8 cellular contexts compared by ENCODE assay signal in the genomic region with DNA sequence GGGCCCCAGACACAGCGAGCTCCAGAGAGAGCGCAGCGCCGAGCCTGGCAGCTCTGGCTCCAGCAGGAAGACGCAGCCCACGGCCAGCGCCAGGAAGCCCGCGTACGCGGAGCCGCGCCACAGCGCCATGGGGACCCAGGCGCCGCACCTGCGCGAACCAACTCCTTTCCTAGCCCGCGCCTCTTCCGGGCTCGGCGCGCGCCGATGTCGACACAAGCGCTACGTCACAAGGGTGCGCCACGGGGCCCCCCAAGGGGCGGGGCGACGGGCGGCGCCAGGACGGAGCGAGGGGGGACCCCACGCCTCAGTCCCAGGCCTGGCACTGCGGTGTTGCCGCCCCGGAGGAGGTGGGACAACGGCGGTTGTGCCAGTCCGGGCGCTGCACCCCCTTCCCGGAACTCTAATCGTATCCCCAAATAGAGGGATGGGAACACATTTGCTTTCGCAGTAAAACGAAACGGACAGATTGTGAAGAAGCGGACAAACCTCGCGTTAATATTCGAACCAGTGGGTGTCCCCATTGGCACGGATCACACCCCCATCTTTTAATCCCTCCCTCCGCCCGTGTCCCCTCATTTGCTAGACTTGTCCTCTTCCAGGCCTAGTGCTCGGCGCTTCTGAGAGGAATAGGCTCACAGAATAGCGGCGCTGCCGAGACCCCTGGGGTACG. TPM values are rescaled to one million over a fixed set of nuclear protein-coding genes. Genes with fewer than 3 reads are reported as not detected.
DNase-seq lines count a peak whose midpoint lies in the region; ATAC-seq and TF ChIP-seq lines count a peak whose summit lies in the region.

Gene ADPGK, minus strand, starts transcription at position 196 of the 670 bp plus-strand sequence. Its CDS starts 67 bp downstream, at position 129.

- no peak for TF ChIP-seq CTCF in PC-9 (conservative IDR thresholded peaks at IDR 0.05)
- peak; percentile 1 for TF ChIP-seq CTCF in epithelial cell of proximal tubule (conservative IDR thresholded peaks at IDR 0.05; ENCODE audit: low read depth, low read length)

- H2AFZ ChIP-seq in PC-9: peak within 1 kb of the TSS; percentile 95

- H3F3A ChIP-seq in PC-9 (ENCODE audit: insufficient read depth, low read depth): no peaks in the 10 kb centered on the region

- H3K27ac ChIP-seq in PC-9: peak within 1 kb of the TSS; percentile 55
- peak within 1 kb of the TSS; percentile 79 to 96 for H3K27ac ChIP-seq in mucosa of rectum (ENCODE audit: low read depth in 2 of 2, low read length in 2 of 2)

- H3K9ac ChIP-seq in mucosa of rectum (ENCODE audit: low read depth in 1 of 2, low read length in 2 of 2): peak within 1 kb of the TSS; percentile 71 to 90

- H3K27me3 ChIP-seq in PC-9 (ENCODE audit: insufficient read depth, low read depth): peaks cover 8% of the 10 kb centered on the region; the same call in 1 of the 2 replicates
- no peaks in the 10 kb centered on the region for H3K27me3 ChIP-seq in mucosa of rectum (ENCODE audit: control insufficient read depth in 2 of 2, insufficient read depth in 2 of 2, low read length in 2 of 2)

- peaks cover 38% of the 10 kb centered on the region for H3K79me2 ChIP-seq in PC-9 (ENCODE audit: low read depth)

- CTCF ChIA-PET in PC-9 (lab: Charles Lee): no interaction called here

- H3K4me3 ChIP-seq in PC-9 (peak within 1 kb of the TSS; percentile 64), epithelial cell of proximal tubule (ENCODE audit: low read depth, low read length) (peak within 1 kb of the TSS; percentile 87), mucosa of rectum (ENCODE audit: low read length in 2 of 2) (peak within 1 kb of the TSS; percentile 80 to 92)

- H3K4me1 ChIP-seq in PC-9 (replicated peaks; ENCODE audit: insufficient read depth): peaks cover 21% of the 10 kb centered on the region
- peaks cover 13 to 18% of the 10 kb centered on the region in 2 donors for H3K4me1 ChIP-seq in mucosa of rectum (ENCODE audit: control insufficient read depth in 2 of 2, insufficient read depth in 2 of 2, low read length in 2 of 2)

- BruUV-seq in PC-9 (replicated peaks; lab: Mats Ljungman, UMichigan): no TSS peak

- DNase-seq in DMS53 (lab: John Stamatoyannopoulos, UW): peak; percentile 95
- peak; percentile 98 for DNase-seq in KBM-7
- peak; percentile 75 to 94 for DNase-seq in PC-9
- DNase-seq in activated T-cell treated with anti-CD3 and anti-CD28 coated beads, Interleukin-2, amount 50 U/mL, for 1 hour: peak; percentile 99
- peak; percentile 57 for DNase-seq in epithelial cell of proximal tubule (ENCODE audit: low read depth)
- peak; percentile 85 to 86 for DNase-seq in stimulated activated CD8-positive, alpha-beta memory T cell treated with anti-CD3 and anti-CD28 coated beads, Interleukin-4, amount 100 ng/mL, for 4 hours (ENCODE audit: low read depth in 2 of 2, low spot score in 1 of 2)

- H3K36me3 ChIP-seq in PC-9 (ENCODE audit: low read depth) (0 out of 2 replicates have a peak, but pooled peaks cover 3% of the 10 kb centered on the region), mucosa of rectum (ENCODE audit: control insufficient read depth in 2 of 2, insufficient read depth in 2 of 2, low read length in 2 of 2) (no peaks in the 10 kb centered on the region)

- intact Hi-C loops in PC-9 (cut with micrococcal nuclease; ENCODE audit: unreplicated experiment): loop anchor here (1.0 to 10.0 kb wide), 5 partner anchors 179 to 849 kb away; partner anchors contain the start of genes ARIH1 and NPTN

- POLR2A ChIA-PET in PC-9 (lab: Charles Lee; ENCODE audit: unreplicated experiment): no interaction called here

- no peaks in the 10 kb centered on the region for H4K20me1 ChIP-seq in PC-9 (ENCODE audit: insufficient read depth)

- no peaks in the 10 kb centered on the region for H3K9me3 ChIP-seq in PC-9 (ENCODE audit: insufficient read depth, low read depth)
- H3K9me3 ChIP-seq in mucosa of rectum (ENCODE audit: control insufficient read depth in 2 of 2, low read length in 2 of 2): no peaks in the 10 kb centered on the region

- ATAC-seq in GM21717 (IDR thresholded peaks at IDR 0.05; ENCODE audit: unreplicated experiment): peak; percentile 77

- peak within 1 kb of the TSS; percentile 99 for H3K4me2 ChIP-seq in PC-9

- H3K9me2 ChIP-seq in PC-9 (ENCODE audit: insufficient read depth): no peaks in the 10 kb centered on the region

- in situ Hi-C loops in KBM-7 (cut with MboI; ENCODE audit: low pct_unique_long_range_greater_than_20kb, low sequenced_read_pairs): no loop called here

RNA-seq across cellular contexts. Expression of gene ADPGK, which starts in this region (rescaled TPM):
- total RNA-seq in PC-9 (2021) (40.3 and 48.6 TPM in 2 replicates), epithelial cell of proximal tubule (48.8 and 58.8 TPM in 2 replicates)

Comparison
In these comparisons a context has a peak if more than half of its experiments do, and no peak if none do; other contexts are left out.
1. Peak in every context shown above with its lines: DNase-seq, ATAC-seq, H3K4me3 ChIP-seq and H3K27ac ChIP-seq.